Comparison of ENCODE assay signal across 23 cellular contexts in genomic region chr20:47960769-47961525, GRCh38.
"Had no signal": no experiment of that assay in that cellular context is flagged by ENCODE, and none has a peak within 500 bp of the region (broad histone marks: within the 10 kb centered on the region; RNA-seq: fewer than 3 reads in every experiment).

No MANE protein-coding gene starts in this region.

- H3K9me3 Mint-ChIP-seq: activated naive CD4-positive, alpha-beta T cell treated with anti-CD3 and anti-CD28 coated beads for 36 hours; endodermal cell; memory B cell; naive thymus-derived CD8-positive, alpha-beta T cell; stimulated activated naive B cell treated with anti-CD40 and anti-IgM and Interleukin-4, amounts not matched to agents 10 μg/mL and 1 μg/mL and 100 μg/mL, for 72 hours; T-helper 2 cell treated with Interferon-gamma antibody and Interleukin-4, amounts not matched to agents 5 μg/mL and 100 μg/mL, for 36 hours had no signal

- H3K36me3 Mint-ChIP-seq: memory B cell; naive thymus-derived CD8-positive, alpha-beta T cell; stimulated activated naive B cell treated with anti-CD40 and anti-IgM and Interleukin-4, amounts not matched to agents 10 μg/mL and 1 μg/mL and 100 μg/mL, for 72 hours had no signal

- H3K9me3 ChIP-seq: breast epithelium, esophagus squamous epithelium, heart right ventricle, neutrophil, tibial nerve had no signal

- ATAC-seq: heart right ventricle; naive thymus-derived CD8-positive, alpha-beta T cell; stimulated activated naive B cell treated with anti-CD40 and anti-IgM and Interleukin-4, amounts not matched to agents 10 μg/mL and 1 μg/mL and 100 μg/mL, for 72 hours had no signal

- H3K36me3 ChIP-seq: breast epithelium, esophagus squamous epithelium, heart right ventricle, neutrophil, tibial nerve had no signal

- H3K4me3 Mint-ChIP-seq: activated naive CD4-positive, alpha-beta T cell treated with anti-CD3 and anti-CD28 coated beads for 36 hours; endodermal cell; memory B cell; naive thymus-derived CD8-positive, alpha-beta T cell; stimulated activated naive B cell treated with anti-CD40 and anti-IgM and Interleukin-4, amounts not matched to agents 10 μg/mL and 1 μg/mL and 100 μg/mL, for 72 hours; T-helper 2 cell treated with Interferon-gamma antibody and Interleukin-4, amounts not matched to agents 5 μg/mL and 100 μg/mL, for 36 hours had no signal

- H3K27me3 ChIP-seq: breast epithelium, neutrophil, tibial nerve had no signal

- H3K4me3 ChIP-seq: breast epithelium, esophagus squamous epithelium, heart right ventricle, tibial nerve had no signal

- DNase-seq: activated CD4-positive, alpha-beta T cell treated with anti-CD3 and anti-CD28 coated beads for 4 hours; activated CD4-positive, alpha-beta T cell treated with anti-CD3 and anti-CD28 coated beads, Interleukin-2, amount 50 U/mL, for 4 hours; activated effector memory CD4-positive, alpha-beta T cell treated with Interleukin-2 at 50 U/mL for 16 hours; activated naive CD4-positive, alpha-beta T cell treated with anti-CD3 and anti-CD28 coated beads for 36 hours; activated T-cell treated with anti-CD3 and anti-CD28 coated beads for 4 hours; amygdala; central memory CD4-positive, alpha-beta T cell; endodermal cell; esophagus squamous epithelium; foreskin melanocyte; heart right ventricle; naive thymus-derived CD8-positive, alpha-beta T cell; retina; stimulated activated CD4-positive, alpha-beta T cell treated with anti-CD3 and anti-CD28 coated beads, Interleukin-15, amount 100 ng/mL, for 24 hours; stimulated activated CD4-positive, alpha-beta T cell treated with anti-CD3 and anti-CD28 coated beads, Interleukin-2, amount 100 ng/mL, for 24 hours; stimulated activated naive B cell treated with anti-CD40 and anti-IgM and Interleukin-4, amounts not matched to agents 10 μg/mL and 1 μg/mL and 100 μg/mL, for 72 hours; T-helper 1 cell had no signal

- H3K4me1 Mint-ChIP-seq: naive thymus-derived CD8-positive, alpha-beta T cell had no signal

- H3K27ac ChIP-seq: breast epithelium, esophagus squamous epithelium, heart right ventricle, neutrophil, tibial nerve, VCaP had no signal

- H3K27ac Mint-ChIP-seq: activated naive CD4-positive, alpha-beta T cell treated with anti-CD3 and anti-CD28 coated beads for 36 hours; endodermal cell; memory B cell; naive thymus-derived CD8-positive, alpha-beta T cell; stimulated activated naive B cell treated with anti-CD40 and anti-IgM and Interleukin-4, amounts not matched to agents 10 μg/mL and 1 μg/mL and 100 μg/mL, for 72 hours; T-helper 2 cell treated with Interferon-gamma antibody and Interleukin-4, amounts not matched to agents 5 μg/mL and 100 μg/mL, for 36 hours had no signal

- H3K4me1 ChIP-seq: breast epithelium, esophagus squamous epithelium, tibial nerve had no signal
